In genomic region chr5:155514105-155514563, GRCh38 we compare ENCODE assay signal across 1 cellular context.
TF ChIP-seq lines count a peak whose summit lies in the region.

No MANE protein-coding gene starts in this region.

TF ChIP-seq in HepG2, 621 proteins besides CTCF, POLR2A, EP300 and RAD21 (continued from another document and continues in another):
- TF ChIP-seq THAP9 (CRISPR knock-in tag; IDR thresholded peaks at IDR 0.05; ENCODE audit: borderline replicate concordance) (no peak), ZNF687 (CRISPR knock-in tag; IDR thresholded peaks at IDR 0.05) (no peak), ZNF331 (CRISPR knock-in tag; IDR thresholded peaks at IDR 0.05) (peak; percentile 54; the same call in 1 of the 2 replicates), SUZ12 (IDR thresholded peaks at IDR 0.05; ENCODE audit: low read depth, low read length) (no peak), KAT2B (IDR thresholded peaks at IDR 0.05; ENCODE audit: borderline replicate concordance, low read depth, low read length) (no peak), ZNF761 (CRISPR knock-in tag; conservative IDR thresholded peaks at IDR 0.05) (no peak), ZNF431 (CRISPR knock-in tag; IDR thresholded peaks at IDR 0.05; ENCODE audit: borderline replicate concordance, low read depth) (no peak), ZNF556 (CRISPR knock-in tag; IDR thresholded peaks at IDR 0.05; ENCODE audit: borderline replicate concordance) (peak; percentile 37; the same call in 1 of the 2 replicates), HDAC2 (CRISPR knock-in tag; IDR thresholded peaks at IDR 0.05) (peak; percentile 66), ZBTB21 (CRISPR knock-in tag; IDR thresholded peaks at IDR 0.05) (no peak), MIER3 (CRISPR knock-in tag; IDR thresholded peaks at IDR 0.05; ENCODE audit: borderline replicate concordance) (peak; percentile 18; the same call in 1 of the 2 replicates), RARA (CRISPR knock-in tag; IDR thresholded peaks at IDR 0.05) (peak; percentile 77), TBX2 (CRISPR knock-in tag; IDR thresholded peaks at IDR 0.05; ENCODE audit: borderline replicate concordance) (peak; percentile 67; the same call in 1 of the 2 replicates), ZNF329 (CRISPR knock-in tag; IDR thresholded peaks at IDR 0.05; ENCODE audit: low read depth) (peak; percentile 94), ZEB1 (IDR thresholded peaks at IDR 0.05; ENCODE audit: insufficient replicate concordance, low read depth) (peak; percentile 53), FOXA1 (IDR thresholded peaks at IDR 0.05) (no peak), FOXA1 (CRISPR knock-in tag; IDR thresholded peaks at IDR 0.05) (peak; percentile 65), ZBTB25 (CRISPR knock-in tag; IDR thresholded peaks at IDR 0.05) (no peak), FOXP4 (CRISPR knock-in tag; IDR thresholded peaks at IDR 0.05) (peak; percentile 77), KLF15 (CRISPR knock-in tag; IDR thresholded peaks at IDR 0.05; ENCODE audit: borderline replicate concordance) (no peak), SALL1 (CRISPR knock-in tag; IDR thresholded peaks at IDR 0.05) (peak; percentile 54; the same call in 1 of the 2 replicates), FOXO1 (CRISPR knock-in tag; IDR thresholded peaks at IDR 0.05) (peak; percentile 54; the same call in 1 of the 2 replicates), ZMYM4 (CRISPR knock-in tag; IDR thresholded peaks at IDR 0.05) (peak; percentile 75), MAX (IDR thresholded peaks at IDR 0.05) (no peak), TSC22D2 (CRISPR knock-in tag; IDR thresholded peaks at IDR 0.05; ENCODE audit: borderline replicate concordance) (no peak), SMARCC2 (IDR thresholded peaks at IDR 0.05) (peak; percentile 16; the same call in 1 of the 2 replicates), ZNF557 (CRISPR knock-in tag; IDR thresholded peaks at IDR 0.05) (no peak), NCOA2 (CRISPR knock-in tag; IDR thresholded peaks at IDR 0.05) (peak; percentile 77), PREB (CRISPR knock-in tag; IDR thresholded peaks at IDR 0.05) (no peak), ZNF503 (CRISPR knock-in tag; IDR thresholded peaks at IDR 0.05) (peak; percentile 38; the same call in 1 of the 2 replicates), ATF1 (CRISPR knock-in tag; IDR thresholded peaks at IDR 0.05) (no peak), ZNF652 (CRISPR knock-in tag; IDR thresholded peaks at IDR 0.05; ENCODE audit: borderline replicate concordance, low read depth) (no peak; the same call in 1 of the 2 replicates), DNMT3B (CRISPR knock-in tag; conservative IDR thresholded peaks at IDR 0.05) (no peak), ZNF644 (CRISPR knock-in tag; IDR thresholded peaks at IDR 0.05; ENCODE audit: low read depth) (peak; percentile 73), HMG20A (CRISPR knock-in tag; IDR thresholded peaks at IDR 0.05; ENCODE audit: borderline replicate concordance) (peak; percentile 59; the same call in 1 of the 2 replicates), BRD4 (CRISPR knock-in tag; IDR thresholded peaks at IDR 0.05) (no peak), SP5 (CRISPR knock-in tag; IDR thresholded peaks at IDR 0.05; ENCODE audit: borderline replicate concordance, low read depth) (no peak), CREM (IDR thresholded peaks at IDR 0.05) (peak; percentile 59; the same call in 1 of the 2 replicates), CREM (CRISPR knock-in tag; IDR thresholded peaks at IDR 0.05) (no peak), SOX5 (CRISPR knock-in tag; IDR thresholded peaks at IDR 0.05; ENCODE audit: borderline replicate concordance) (peak; percentile 76; the same call in 1 of the 2 replicates), ZGPAT (CRISPR knock-in tag; IDR thresholded peaks at IDR 0.05) (peak; percentile 60), TCF7L2 (IDR thresholded peaks at IDR 0.05; ENCODE audit: low read depth, low read length) (no peak), YEATS4 (CRISPR knock-in tag; IDR thresholded peaks at IDR 0.05; ENCODE audit: borderline replicate concordance) (0 out of 2 replicates have a peak, but pooled peaks have one; percentile 16), SAP130 (CRISPR knock-in tag; IDR thresholded peaks at IDR 0.05; ENCODE audit: low read depth) (peak; percentile 56), SOX6 (IDR thresholded peaks at IDR 0.05) (no peak), SOX6 (CRISPR knock-in tag; IDR thresholded peaks at IDR 0.05) (peak; percentile 83), ZNF160 (CRISPR knock-in tag; IDR thresholded peaks at IDR 0.05) (no peak), ATF2 (CRISPR knock-in tag; IDR thresholded peaks at IDR 0.05) (peak; percentile 58; the same call in 1 of the 2 replicates), ZNF136 (CRISPR knock-in tag; IDR thresholded peaks at IDR 0.05; ENCODE audit: low read depth) (0 out of 2 replicates have a peak, but pooled peaks have one; percentile 43), CEBPG (CRISPR knock-in tag; IDR thresholded peaks at IDR 0.05) (peak; percentile 45; the same call in 1 of the 2 replicates), ZFP1 (CRISPR knock-in tag; IDR thresholded peaks at IDR 0.05) (peak; percentile 72; the same call in 1 of the 2 replicates), ZSCAN31 (CRISPR knock-in tag; IDR thresholded peaks at IDR 0.05; ENCODE audit: low read depth) (no peak), CBX2 (IDR thresholded peaks at IDR 0.05; ENCODE audit: low read depth, low read length) (no peak), CBX2 (CRISPR knock-in tag; IDR thresholded peaks at IDR 0.05; ENCODE audit: low read depth) (no peak), CHD4 (IDR thresholded peaks at IDR 0.05; ENCODE audit: borderline replicate concordance, low read length) (no peak), RXRB (CRISPR knock-in tag; IDR thresholded peaks at IDR 0.05; ENCODE audit: borderline replicate concordance) (peak; percentile 59; the same call in 1 of the 2 replicates)
